Comparison of ENCODE assay signal across 1 cellular context in the genomic region with DNA sequence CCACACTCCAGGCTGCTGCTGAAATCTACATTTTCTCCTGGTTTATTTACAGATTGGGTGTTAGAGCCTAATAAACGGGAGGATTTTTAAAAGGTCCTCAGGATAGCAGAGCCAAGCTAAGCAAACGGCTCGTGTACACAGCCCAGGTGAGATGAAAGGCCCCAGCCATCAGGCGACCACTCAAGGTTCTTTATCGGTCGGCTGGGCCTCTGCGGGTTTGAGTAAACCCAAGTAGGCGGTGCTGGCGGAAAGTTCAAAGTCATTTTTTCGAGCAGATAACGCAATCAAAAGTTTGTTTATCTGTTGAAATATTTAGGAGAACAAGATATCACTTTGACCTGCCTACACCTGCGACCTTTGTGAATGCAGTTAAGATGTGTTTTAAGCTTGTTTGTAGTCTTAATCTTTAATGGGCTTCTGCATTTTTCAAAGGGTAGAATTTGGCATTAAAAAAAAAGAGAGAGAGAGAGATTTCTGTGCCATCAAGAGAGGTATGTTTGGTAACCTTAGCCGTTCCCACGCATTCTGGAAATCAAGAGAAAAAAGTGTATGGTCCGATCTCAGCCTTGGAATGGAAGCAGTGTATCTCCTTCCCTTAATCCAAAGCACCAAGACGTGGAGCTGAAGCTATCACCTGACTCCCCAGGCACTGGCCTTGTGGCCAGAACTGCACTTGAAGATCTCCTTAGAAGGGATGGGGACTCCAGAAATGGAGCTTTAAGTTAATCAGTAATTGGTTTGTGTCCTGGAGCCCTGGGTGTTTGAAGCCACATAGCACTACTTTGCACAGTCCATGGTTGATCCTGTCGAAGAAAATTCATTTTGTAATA.
A peak's percentile ranks its signal among the peaks of the same experiment; 100 is the strongest.
TF ChIP-seq lines count a peak whose summit lies in the region.

No MANE protein-coding gene starts in this region.

TF ChIP-seq in liver, 16 proteins besides CTCF, POLR2A, EP300 and RAD21 (continued from another document):
- TF ChIP-seq, protein P1, sequence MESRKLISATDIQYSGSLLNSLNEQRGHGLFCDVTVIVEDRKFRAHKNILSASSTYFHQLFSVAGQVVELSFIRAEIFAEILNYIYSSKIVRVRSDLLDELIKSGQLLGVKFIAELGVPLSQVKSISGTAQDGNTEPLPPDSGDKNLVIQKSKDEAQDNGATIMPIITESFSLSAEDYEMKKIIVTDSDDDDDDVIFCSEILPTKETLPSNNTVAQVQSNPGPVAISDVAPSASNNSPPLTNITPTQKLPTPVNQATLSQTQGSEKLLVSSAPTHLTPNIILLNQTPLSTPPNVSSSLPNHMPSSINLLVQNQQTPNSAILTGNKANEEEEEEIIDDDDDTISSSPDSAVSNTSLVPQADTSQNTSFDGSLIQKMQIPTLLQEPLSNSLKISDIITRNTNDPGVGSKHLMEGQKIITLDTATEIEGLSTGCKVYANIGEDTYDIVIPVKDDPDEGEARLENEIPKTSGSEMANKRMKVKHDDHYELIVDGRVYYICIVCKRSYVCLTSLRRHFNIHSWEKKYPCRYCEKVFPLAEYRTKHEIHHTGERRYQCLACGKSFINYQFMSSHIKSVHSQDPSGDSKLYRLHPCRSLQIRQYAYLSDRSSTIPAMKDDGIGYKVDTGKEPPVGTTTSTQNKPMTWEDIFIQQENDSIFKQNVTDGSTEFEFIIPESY (IDR thresholded peaks at IDR 0.05), result no peak
- TF ChIP-seq RXRA (IDR thresholded peaks at IDR 0.05) (peak in 1 of 2 donors; percentile 73), SP1 (IDR thresholded peaks at IDR 0.05) (no peak)
- TF ChIP-seq, protein P2, sequence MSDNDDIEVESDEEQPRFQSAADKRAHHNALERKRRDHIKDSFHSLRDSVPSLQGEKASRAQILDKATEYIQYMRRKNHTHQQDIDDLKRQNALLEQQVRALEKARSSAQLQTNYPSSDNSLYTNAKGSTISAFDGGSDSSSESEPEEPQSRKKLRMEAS (IDR thresholded peaks at IDR 0.05), result peak; percentile 26
